In the genomic region with DNA sequence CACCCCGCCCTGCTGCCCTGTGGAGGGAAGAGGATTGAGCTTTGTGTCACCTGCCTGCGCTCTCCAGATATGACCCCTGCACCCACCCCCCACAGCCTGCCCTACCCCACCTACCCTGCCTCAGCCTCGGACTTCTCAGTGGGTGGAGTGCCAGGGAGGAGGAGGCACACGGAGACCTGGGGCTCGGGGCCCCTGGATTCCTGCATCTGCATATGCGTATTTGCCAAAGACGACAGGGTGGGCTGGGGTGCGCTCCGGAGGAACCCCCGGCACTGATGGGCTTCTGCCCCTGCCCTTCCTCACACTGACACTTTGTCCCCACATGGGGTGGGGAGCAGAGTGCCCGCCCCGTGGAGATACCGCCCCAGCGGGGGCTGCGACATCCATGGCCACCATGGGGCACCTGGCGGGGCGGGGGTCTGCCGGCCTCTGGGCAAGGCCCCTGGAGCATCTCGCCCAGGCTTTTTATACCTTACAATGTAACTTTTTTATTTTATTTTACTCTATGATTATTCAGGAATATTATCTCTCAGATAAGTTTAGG, we compare ENCODE assay signal across 34 cellular contexts.
"Had no signal": no experiment of that assay in that cellular context is flagged by ENCODE, and none has a peak within 500 bp of the region (broad histone marks: within the 10 kb centered on the region; RNA-seq: fewer than 3 reads in every experiment).

No MANE protein-coding gene starts in this region.

- H3K36me3 Mint-ChIP-seq: activated naive CD4-positive, alpha-beta T cell treated with anti-CD3 and anti-CD28 coated beads, Interleukin-2, amount 10 ng/mL, durations not matched to agents 7 days and 5 days; activated naive CD4-positive, alpha-beta T cell treated with anti-CD3 and anti-CD28 coated beads, Interleukin-2, amount 50 U/mL, for 72 hours; activated naive CD8-positive, alpha-beta T cell treated with anti-CD3 and anti-CD28 coated beads, Interleukin-2, amount 10 ng/mL, durations not matched to agents 7 days and 5 days had no signal

- H3K27ac Mint-ChIP-seq: activated CD4-positive, alpha-beta memory T cell treated with anti-CD3 and anti-CD28 coated beads, Interleukin-2, amount 10 ng/mL, durations not matched to agents 7 days and 5 days; activated CD4-positive, alpha-beta T cell treated with anti-CD3 and anti-CD28 coated beads, Interleukin-2, amount 10 ng/mL, durations not matched to agents 7 days and 5 days; activated naive CD4-positive, alpha-beta T cell treated with anti-CD3 and anti-CD28 coated beads, Interleukin-2, amount 10 ng/mL, durations not matched to agents 7 days and 5 days; activated naive CD4-positive, alpha-beta T cell treated with anti-CD3 and anti-CD28 coated beads, Interleukin-2, amount 50 U/mL, for 72 hours; activated naive CD8-positive, alpha-beta T cell treated with anti-CD3 and anti-CD28 coated beads, Interleukin-2, amount 10 ng/mL, durations not matched to agents 7 days and 5 days; activated T-cell treated with anti-CD3 and anti-CD28 coated beads, Interleukin-2, amount 50 U/mL, for 24 hours; activated T-cell treated with anti-CD3 and anti-CD28 coated beads, Interleukin-2, amount 50 U/mL, for 72 hours; dendritic cell treated with granulocyte-macrophage colony-stimulating factor and Interleukin-4, amounts not matched to agents 40 ng/mL and 50 ng/mL, for 4 days; T-helper 17 cell; T-helper 2 cell treated with Interferon-gamma antibody and Interleukin-4, amounts not matched to agents 5 μg/mL and 100 μg/mL, for 36 hours had no signal

- ATAC-seq: activated naive CD4-positive, alpha-beta T cell treated with anti-CD3 and anti-CD28 coated beads, Interleukin-2, amount 50 U/mL, for 72 hours; activated T-cell treated with anti-CD3 and anti-CD28 coated beads, Interleukin-2, amount 50 U/mL, for 72 hours; gastroesophageal sphincter; T-helper 17 cell had no signal

- H3K9me3 ChIP-seq: esophagus squamous epithelium, gastroesophageal sphincter had no signal

- H3K9me3 Mint-ChIP-seq: activated CD4-positive, alpha-beta memory T cell treated with anti-CD3 and anti-CD28 coated beads, Interleukin-2, amount 10 ng/mL, durations not matched to agents 7 days and 5 days; activated CD4-positive, alpha-beta T cell treated with anti-CD3 and anti-CD28 coated beads, Interleukin-2, amount 10 ng/mL, durations not matched to agents 7 days and 5 days; activated naive CD4-positive, alpha-beta T cell treated with anti-CD3 and anti-CD28 coated beads, Interleukin-2, amount 10 ng/mL, durations not matched to agents 7 days and 5 days; activated naive CD4-positive, alpha-beta T cell treated with anti-CD3 and anti-CD28 coated beads, Interleukin-2, amount 50 U/mL, for 72 hours; activated naive CD8-positive, alpha-beta T cell treated with anti-CD3 and anti-CD28 coated beads, Interleukin-2, amount 10 ng/mL, durations not matched to agents 7 days and 5 days; activated T-cell treated with anti-CD3 and anti-CD28 coated beads, Interleukin-2, amount 50 U/mL, for 24 hours; activated T-cell treated with anti-CD3 and anti-CD28 coated beads, Interleukin-2, amount 50 U/mL, for 72 hours; central memory CD8-positive, alpha-beta T cell; dendritic cell treated with granulocyte-macrophage colony-stimulating factor and Interleukin-4, amounts not matched to agents 40 ng/mL and 50 ng/mL, for 4 days; T-helper 2 cell treated with Interferon-gamma antibody and Interleukin-4, amounts not matched to agents 5 μg/mL and 100 μg/mL, for 36 hours had no signal

- H3K4me1 ChIP-seq: esophagus squamous epithelium, gastroesophageal sphincter had no signal

- DNase-seq: activated CD4-positive, alpha-beta memory T cell treated with anti-CD3 and anti-CD28 coated beads, Interleukin-2, amount 10 ng/mL, durations not matched to agents 7 days and 5 days; activated CD4-positive, alpha-beta T cell treated with anti-CD3 and anti-CD28 coated beads for 1 hour; activated CD4-positive, alpha-beta T cell treated with anti-CD3 and anti-CD28 coated beads for 4 hours; activated CD4-positive, alpha-beta T cell treated with anti-CD3 and anti-CD28 coated beads, Interleukin-2, amount 10 ng/mL, durations not matched to agents 7 days and 5 days; activated CD4-positive, alpha-beta T cell treated with anti-CD3 and anti-CD28 coated beads, Interleukin-2, amount 50 U/mL, for 4 hours; activated CD8-positive, alpha-beta memory T cell treated with anti-CD3 and anti-CD28 coated beads, Interleukin-2, amount 50 U/mL, for 48 hours; activated gamma-delta T cell; activated naive CD4-positive, alpha-beta T cell; activated naive CD4-positive, alpha-beta T cell treated with anti-CD3 and anti-CD28 coated beads, Interleukin-2, amount 10 ng/mL, durations not matched to agents 7 days and 5 days; activated naive CD8-positive, alpha-beta T cell treated with anti-CD3 and anti-CD28 coated beads, Interleukin-2, amount 10 ng/mL, durations not matched to agents 7 days and 5 days; activated T-cell treated with anti-CD3 and anti-CD28 coated beads for 4 hours; activated T-cell treated with anti-CD3 and anti-CD28 coated beads, Interleukin-2, amount 50 U/mL, for 24 hours; activated T-cell treated with anti-CD3 and anti-CD28 coated beads, Interleukin-2, amount 50 U/mL, for 72 hours; amniotic stem cell; anterior cingulate cortex; brain microvascular endothelial cell; dorsolateral prefrontal cortex; effector memory CD4-positive, alpha-beta T cell; esophagus squamous epithelium; foreskin melanocyte; T-helper 1 cell; T-helper 17 cell; T1000; WERI-Rb-1 had no signal

- H3K27me3 ChIP-seq: brain microvascular endothelial cell, esophagus squamous epithelium, gastroesophageal sphincter had no signal

- H3K4me1 Mint-ChIP-seq: activated CD4-positive, alpha-beta memory T cell treated with anti-CD3 and anti-CD28 coated beads, Interleukin-2, amount 10 ng/mL, durations not matched to agents 7 days and 5 days; activated CD4-positive, alpha-beta T cell treated with anti-CD3 and anti-CD28 coated beads, Interleukin-2, amount 10 ng/mL, durations not matched to agents 7 days and 5 days; activated naive CD4-positive, alpha-beta T cell treated with anti-CD3 and anti-CD28 coated beads, Interleukin-2, amount 10 ng/mL, durations not matched to agents 7 days and 5 days; central memory CD8-positive, alpha-beta T cell had no signal

- H3K27me3 Mint-ChIP-seq: activated CD4-positive, alpha-beta T cell treated with anti-CD3 and anti-CD28 coated beads, Interleukin-2, amount 10 ng/mL, durations not matched to agents 7 days and 5 days; activated naive CD8-positive, alpha-beta T cell treated with anti-CD3 and anti-CD28 coated beads, Interleukin-2, amount 10 ng/mL, durations not matched to agents 7 days and 5 days had no signal

- H3K27ac ChIP-seq: brain microvascular endothelial cell, coronary artery, dorsolateral prefrontal cortex, epithelial cell of prostate, esophagus squamous epithelium, gastroesophageal sphincter, WERI-Rb-1 had no signal

- FAIRE-seq: astrocyte, bronchial epithelial cell, endothelial cell of umbilical vein had no signal

- H3K4me3 Mint-ChIP-seq: activated CD4-positive, alpha-beta memory T cell treated with anti-CD3 and anti-CD28 coated beads, Interleukin-2, amount 10 ng/mL, durations not matched to agents 7 days and 5 days; activated CD4-positive, alpha-beta T cell treated with anti-CD3 and anti-CD28 coated beads, Interleukin-2, amount 10 ng/mL, durations not matched to agents 7 days and 5 days; activated naive CD4-positive, alpha-beta T cell treated with anti-CD3 and anti-CD28 coated beads, Interleukin-2, amount 10 ng/mL, durations not matched to agents 7 days and 5 days; activated naive CD8-positive, alpha-beta T cell treated with anti-CD3 and anti-CD28 coated beads, Interleukin-2, amount 10 ng/mL, durations not matched to agents 7 days and 5 days; activated T-cell treated with anti-CD3 and anti-CD28 coated beads, Interleukin-2, amount 50 U/mL, for 24 hours; activated T-cell treated with anti-CD3 and anti-CD28 coated beads, Interleukin-2, amount 50 U/mL, for 72 hours; central memory CD8-positive, alpha-beta T cell; dendritic cell treated with granulocyte-macrophage colony-stimulating factor and Interleukin-4, amounts not matched to agents 40 ng/mL and 50 ng/mL, for 4 days; T-helper 17 cell; T-helper 2 cell treated with Interferon-gamma antibody and Interleukin-4, amounts not matched to agents 5 μg/mL and 100 μg/mL, for 36 hours had no signal

- H3K4me3 ChIP-seq: coronary artery, dorsolateral prefrontal cortex, esophagus squamous epithelium, gastroesophageal sphincter had no signal
